10 cellular contexts compared by ENCODE assay signal in the genomic region with DNA sequence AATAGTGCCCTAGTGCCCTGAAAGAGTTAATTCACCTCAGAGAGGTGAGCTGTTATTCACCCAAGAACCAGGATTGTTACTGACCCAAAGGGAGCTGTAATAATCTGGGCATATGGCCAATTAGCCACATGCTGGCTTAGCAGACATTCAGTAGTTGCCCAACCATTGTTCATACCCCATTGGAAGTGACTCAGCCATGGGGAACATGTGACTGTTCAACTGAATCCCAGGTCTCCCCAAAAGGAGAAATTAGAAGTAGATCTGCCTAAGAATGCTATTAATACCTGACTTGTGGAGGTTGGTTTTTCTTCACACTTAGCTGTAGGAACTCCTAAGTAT.
DNase-seq lines count a peak whose midpoint lies in the region; ATAC-seq lines count a peak whose summit lies in the region.
"Had no signal": no experiment of that assay in that cellular context is flagged by ENCODE, and none has a peak within 500 bp of the region (broad histone marks: within the 10 kb centered on the region; RNA-seq: fewer than 3 reads in every experiment).

No MANE protein-coding gene starts in this region.

- ATAC-seq in stimulated activated effector memory CD8-positive, alpha-beta T cell treated with anti-CD3 and anti-CD28 coated beads, Interleukin-12 subunit alpha, Interleukin-12 subunit beta, amount 100 ng/mL, for 72 hours = no peak
- ATAC-seq: GM23338 had no signal

- H3K4me3 Mint-ChIP-seq in activated T-helper 2 cell treated with anti-CD3 and anti-CD28 coated beads, Interferon-gamma antibody, Interleukin-2, Interleukin-4, amounts not matched to agents 10 μg/mL and 5 μg/mL and 100 μg/mL, durations not matched to agents 14 hours and 24 hours and 36 hours (ENCODE audit: low read depth) = no peak overlapping the region
- no peak overlapping the region for H3K4me3 Mint-ChIP-seq in stimulated activated effector memory CD8-positive, alpha-beta T cell treated with anti-CD3 and anti-CD28 coated beads, Interleukin-12 subunit alpha, Interleukin-12 subunit beta, amount 100 ng/mL, for 72 hours
- H3K4me3 Mint-ChIP-seq: activated naive CD4-positive, alpha-beta T cell treated with anti-CD3 and anti-CD28 coated beads, Interleukin-2, amount 50 U/mL, for 24 hours; GM23338 had no signal

- intact Hi-C loops in activated T-helper 2 cell treated with anti-CD3 and anti-CD28 coated beads, Interferon-gamma antibody, Interleukin-2, Interleukin-4, amounts not matched to agents 10 μg/mL and 5 μg/mL and 100 μg/mL, durations not matched to agents 14 hours and 24 hours and 36 hours (cut with micrococcal nuclease) = no loop called here

- H3K36me3 Mint-ChIP-seq in activated T-helper 2 cell treated with anti-CD3 and anti-CD28 coated beads, Interferon-gamma antibody, Interleukin-2, Interleukin-4, amounts not matched to agents 10 μg/mL and 5 μg/mL and 100 μg/mL, durations not matched to agents 14 hours and 24 hours and 36 hours (ENCODE audit: low read depth) = no peaks in the 10 kb centered on the region
- no peaks in the 10 kb centered on the region for H3K36me3 Mint-ChIP-seq in stimulated activated effector memory CD8-positive, alpha-beta T cell treated with anti-CD3 and anti-CD28 coated beads, Interleukin-12 subunit alpha, Interleukin-12 subunit beta, amount 100 ng/mL, for 72 hours
- H3K36me3 Mint-ChIP-seq: activated naive CD4-positive, alpha-beta T cell treated with anti-CD3 and anti-CD28 coated beads, Interleukin-2, amount 50 U/mL, for 24 hours had no signal

- DNase-seq in A172 (ENCODE audit: low spot score) (peak; percentile 89), HK-2 (ENCODE audit: unreplicated experiment) (peak; percentile 41), NCI-H82 treated with DMSO at 0.1 percent for 48 hours (lab: John Stamatoyannopoulos, UW; ENCODE audit: unreplicated experiment) (peak; percentile 81), fibroblast of gingiva (ENCODE audit: low read depth) (peak; percentile 90), middle frontal gyrus (ENCODE audit: extremely low spot score, low spot score) (no peak), NCI-H510A (lab: John Stamatoyannopoulos, UW) (no peak)
- DNase-seq in activated T-helper 2 cell treated with anti-CD3 and anti-CD28 coated beads, Interferon-gamma antibody, Interleukin-2, Interleukin-4, amounts not matched to agents 10 μg/mL and 5 μg/mL and 100 μg/mL, durations not matched to agents 14 hours and 24 hours and 36 hours (ENCODE audit: low spot score) = no peak
- no peak for DNase-seq in stimulated activated effector memory CD8-positive, alpha-beta T cell treated with anti-CD3 and anti-CD28 coated beads, Interleukin-12 subunit alpha, Interleukin-12 subunit beta, amount 100 ng/mL, for 72 hours (ENCODE audit: low spot score in 2 of 2)

- no peaks in the 10 kb centered on the region for H3K27me3 Mint-ChIP-seq in activated T-helper 2 cell treated with anti-CD3 and anti-CD28 coated beads, Interferon-gamma antibody, Interleukin-2, Interleukin-4, amounts not matched to agents 10 μg/mL and 5 μg/mL and 100 μg/mL, durations not matched to agents 14 hours and 24 hours and 36 hours (ENCODE audit: low read depth)
- H3K27me3 Mint-ChIP-seq: activated naive CD4-positive, alpha-beta T cell treated with anti-CD3 and anti-CD28 coated beads, Interleukin-2, amount 50 U/mL, for 24 hours had no signal

- H3K4me1 Mint-ChIP-seq in activated T-helper 2 cell treated with anti-CD3 and anti-CD28 coated beads, Interferon-gamma antibody, Interleukin-2, Interleukin-4, amounts not matched to agents 10 μg/mL and 5 μg/mL and 100 μg/mL, durations not matched to agents 14 hours and 24 hours and 36 hours (ENCODE audit: low read depth) = no peaks in the 10 kb centered on the region
- H3K4me1 Mint-ChIP-seq in stimulated activated effector memory CD8-positive, alpha-beta T cell treated with anti-CD3 and anti-CD28 coated beads, Interleukin-12 subunit alpha, Interleukin-12 subunit beta, amount 100 ng/mL, for 72 hours = no peaks in the 10 kb centered on the region
- H3K4me1 Mint-ChIP-seq: activated naive CD4-positive, alpha-beta T cell treated with anti-CD3 and anti-CD28 coated beads, Interleukin-2, amount 50 U/mL, for 24 hours; GM23338 had no signal

- no peak overlapping the region for H3K27ac Mint-ChIP-seq in activated T-helper 2 cell treated with anti-CD3 and anti-CD28 coated beads, Interferon-gamma antibody, Interleukin-2, Interleukin-4, amounts not matched to agents 10 μg/mL and 5 μg/mL and 100 μg/mL, durations not matched to agents 14 hours and 24 hours and 36 hours
- H3K27ac Mint-ChIP-seq in stimulated activated effector memory CD8-positive, alpha-beta T cell treated with anti-CD3 and anti-CD28 coated beads, Interleukin-12 subunit alpha, Interleukin-12 subunit beta, amount 100 ng/mL, for 72 hours = no peak overlapping the region
- H3K27ac Mint-ChIP-seq: activated naive CD4-positive, alpha-beta T cell treated with anti-CD3 and anti-CD28 coated beads, Interleukin-2, amount 50 U/mL, for 24 hours; GM23338 had no signal

- no peaks in the 10 kb centered on the region for H3K9me3 Mint-ChIP-seq in activated T-helper 2 cell treated with anti-CD3 and anti-CD28 coated beads, Interferon-gamma antibody, Interleukin-2, Interleukin-4, amounts not matched to agents 10 μg/mL and 5 μg/mL and 100 μg/mL, durations not matched to agents 14 hours and 24 hours and 36 hours
- no peaks in the 10 kb centered on the region for H3K9me3 Mint-ChIP-seq in stimulated activated effector memory CD8-positive, alpha-beta T cell treated with anti-CD3 and anti-CD28 coated beads, Interleukin-12 subunit alpha, Interleukin-12 subunit beta, amount 100 ng/mL, for 72 hours
- H3K9me3 Mint-ChIP-seq: activated naive CD4-positive, alpha-beta T cell treated with anti-CD3 and anti-CD28 coated beads, Interleukin-2, amount 50 U/mL, for 24 hours had no signal

Comparison
In these comparisons a context has a peak if more than half of its experiments do, and no peak if none do; other contexts are left out.
1. DNase-seq: peak in A172 (single experiment), HK-2 (single experiment), NCI-H82 treated with DMSO at 0.1 percent for 48 hours (single experiment) and fibroblast of gingiva (single experiment); none in activated T-helper 2 cell treated with anti-CD3 and anti-CD28 coated beads, Interferon-gamma antibody, Interleukin-2, Interleukin-4, amounts not matched to agents 10 μg/mL and 5 μg/mL and 100 μg/mL, durations not matched to agents 14 hours and 24 hours and 36 hours (single experiment), stimulated activated effector memory CD8-positive, alpha-beta T cell treated with anti-CD3 and anti-CD28 coated beads, Interleukin-12 subunit alpha, Interleukin-12 subunit beta, amount 100 ng/mL, for 72 hours (0 of 2), middle frontal gyrus (single experiment) and NCI-H510A (single experiment).